In the genomic region with DNA sequence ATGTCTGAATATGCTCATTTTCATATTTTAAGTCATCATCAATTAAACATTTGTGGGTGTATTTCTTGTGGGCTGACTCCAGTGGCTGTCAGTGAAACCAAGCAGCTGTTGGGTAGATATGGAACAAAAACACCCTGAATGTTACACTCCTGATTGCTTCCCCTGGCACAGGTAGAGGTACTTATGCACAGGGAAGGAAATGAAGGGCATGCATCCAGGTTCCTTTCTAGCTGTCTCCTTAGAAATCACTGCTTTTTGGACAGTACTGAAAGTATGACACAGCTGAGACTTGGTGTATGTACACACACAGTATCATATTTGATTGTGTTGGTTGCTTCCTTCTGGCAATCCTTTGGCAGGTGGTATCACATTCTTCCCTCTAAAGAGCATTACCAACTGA, we compare ENCODE assay signal across 18 cellular contexts.
"Had no signal": no experiment of that assay in that cellular context is flagged by ENCODE, and none has a peak within 500 bp of the region (broad histone marks: within the 10 kb centered on the region; RNA-seq: fewer than 3 reads in every experiment).

No MANE protein-coding gene starts in this region.

- DNase-seq: dermis blood vessel endothelial cell; effector CD4-positive, alpha-beta T cell; effector memory CD4-positive, alpha-beta T cell; foreskin keratinocyte; heart left ventricle; left cardiac atrium; left lung; left ventricle myocardium superior; lower lobe of right lung; mesenchymal stem cell; mucosa of descending colon; naive B cell had no signal

- H3K4me1 ChIP-seq: foreskin keratinocyte, heart left ventricle, left lung, lower lobe of right lung had no signal

- H3K27me3 ChIP-seq: dorsolateral prefrontal cortex, esophagus muscularis mucosa, foreskin keratinocyte, gastroesophageal sphincter, heart left ventricle, hepatocyte, left lung had no signal

- H3K27ac Mint-ChIP-seq: mesothelial cell of epicardium, naive B cell had no signal

- H3K36me3 Mint-ChIP-seq: mesothelial cell of epicardium, naive B cell had no signal

- H2AFZ ChIP-seq: hepatocyte had no signal

- H3K79me2 ChIP-seq: hepatocyte had no signal

- H3K27ac ChIP-seq: coronary artery, dorsolateral prefrontal cortex, esophagus muscularis mucosa, foreskin keratinocyte, gastroesophageal sphincter, heart left ventricle, hepatocyte, left lung, lower lobe of right lung had no signal

- H3K4me3 Mint-ChIP-seq: mesothelial cell of epicardium, naive B cell had no signal

- H3K4me1 Mint-ChIP-seq: mesothelial cell of epicardium, naive B cell had no signal

- H3K9me3 ChIP-seq: esophagus muscularis mucosa, gastroesophageal sphincter, heart left ventricle, left lung, lower lobe of right lung, mucosa of descending colon had no signal

- H3K4me2 ChIP-seq: hepatocyte had no signal

- H3K27me3 Mint-ChIP-seq: naive B cell had no signal
